In genomic region chr3:41202075-41202833, GRCh38 we compare ENCODE assay signal across 8 cellular contexts. TPM values are rescaled to one million over a fixed set of nuclear protein-coding genes. Genes with fewer than 3 reads are reported as not detected.
DNase-seq lines count a peak whose midpoint lies in the region; ATAC-seq and TF ChIP-seq lines count a peak whose summit lies in the region.

No MANE protein-coding gene starts in this region.

- DNase-seq in GM06990 (ENCODE audit: extremely low read depth, insufficient read length), result peak; percentile 14
- DNase-seq in NT2/D1 (ENCODE audit: low read depth, low spot score), result no peak
- no peak for DNase-seq in endodermal cell
- DNase-seq in ovary, result no peak
- DNase-seq in body of pancreas, result no peak
- DNase-seq in stimulated activated CD4-positive, alpha-beta T cell treated with anti-CD3 and anti-CD28 coated beads, Interleukin-15, amount 100 ng/mL, for 24 hours, result no peak
- DNase-seq in WERI-Rb-1, result no peak
- DNase-seq in HCEC 1CT, result no peak

- H3K4me3 ChIP-seq in GM06990 (replicated peaks; ENCODE audit: low read depth, low read length), result peak overlapping the region; percentile 31
- H3K4me3 ChIP-seq in NT2/D1 (ENCODE audit: insufficient read length, low read depth), result peak overlapping the region; percentile 90
- H3K4me3 ChIP-seq in endodermal cell (ENCODE audit: low read length), result peak overlapping the region; percentile 94
- H3K4me3 ChIP-seq in ovary, result peak overlapping the region; percentile 89
- H3K4me3 ChIP-seq in body of pancreas, result no peak overlapping the region
- H3K4me3 ChIP-seq in WERI-Rb-1 (ENCODE audit: low read depth, low read length), result no peak overlapping the region

- H3K4me1 ChIP-seq in NT2/D1 (ENCODE audit: insufficient read depth, insufficient read length) (no peaks in the 10 kb centered on the region), endodermal cell (ENCODE audit: control insufficient read depth, insufficient read depth, low read length) (peaks cover 22% of the 10 kb centered on the region), ovary (ENCODE audit: insufficient read depth) (peaks cover 2% of the 10 kb centered on the region), body of pancreas (peaks cover 59% of the 10 kb centered on the region)

- H3K27ac ChIP-seq in endodermal cell (ENCODE audit: low read depth, low read length) (peak overlapping the region; percentile 21), ovary (no peak overlapping the region), body of pancreas (peak overlapping the region in 2 of 4 donors; percentile 1 to 13), WERI-Rb-1 (no peak overlapping the region)

- H3K9me3 ChIP-seq in NT2/D1 (ENCODE audit: insufficient read depth, low read length) (no peaks in the 10 kb centered on the region), endodermal cell (ENCODE audit: control insufficient read depth, low read length) (no peaks in the 10 kb centered on the region), ovary (no peaks in the 10 kb centered on the region), body of pancreas (no peaks in the 10 kb centered on the region), WERI-Rb-1 (ENCODE audit: severe bottlenecking) (no peaks in the 10 kb centered on the region)

- ATAC-seq in body of pancreas, result no peak

- H3K36me3 ChIP-seq in GM06990 (ENCODE audit: control insufficient read depth, insufficient read depth, low read length), result no peaks in the 10 kb centered on the region
- peaks cover 13% of the 10 kb centered on the region for H3K36me3 ChIP-seq in NT2/D1 (ENCODE audit: insufficient read depth, insufficient read length, low read length)
- peaks cover 1% of the 10 kb centered on the region for H3K36me3 ChIP-seq in endodermal cell (ENCODE audit: control insufficient read depth, insufficient read depth, low read length)
- H3K36me3 ChIP-seq in ovary, result no peaks in the 10 kb centered on the region
- H3K36me3 ChIP-seq in body of pancreas (replicated peaks in 1 of 2; ENCODE audit: insufficient read depth in 1 of 2, low read depth in 2 of 2), result no peaks in the 10 kb centered on the region
- peaks cover 2% of the 10 kb centered on the region for H3K36me3 ChIP-seq in WERI-Rb-1

- no peaks in the 10 kb centered on the region for H3K9me3 Mint-ChIP-seq in endodermal cell

- TF ChIP-seq CTCF in GM06990 (IDR thresholded peaks at IDR 0.05; ENCODE audit: insufficient read depth, low read length, poor library complexity, severe bottlenecking) (no peak), endodermal cell (conservative IDR thresholded peaks at IDR 0.05) (no peak), ovary (IDR thresholded peaks at IDR 0.05) (no peak), body of pancreas (IDR thresholded peaks at IDR 0.05) (no peak), WERI-Rb-1 (IDR thresholded peaks at IDR 0.05; ENCODE audit: low read depth, low read length) (no peak)

- no peaks in the 10 kb centered on the region for H3K27me3 Mint-ChIP-seq in endodermal cell (ENCODE audit: insufficient read depth)

- H3K4me3 Mint-ChIP-seq in endodermal cell, result peak overlapping the region; percentile 89

- H3K9ac ChIP-seq in NT2/D1 (ENCODE audit: insufficient read length, low read depth), result peak overlapping the region; percentile 63
- H3K9ac ChIP-seq in endodermal cell (ENCODE audit: extremely low read depth, low read length, poor library complexity, severe bottlenecking), result peak overlapping the region; percentile 85

- no peak for TF ChIP-seq EP300 in ovary (IDR thresholded peaks at IDR 0.05)

- H3K36me3 Mint-ChIP-seq in endodermal cell (ENCODE audit: low read depth), result peaks cover 2% of the 10 kb centered on the region

- TF ChIP-seq POLR2A in ovary (IDR thresholded peaks at IDR 0.05) (no peak), body of pancreas (IDR thresholded peaks at IDR 0.05) (no peak)

- WGBS in endodermal cell (ENCODE audit: insufficient coverage in 1 of 2, insufficient read length in 1 of 2), 2 experiments, result 10 to 13% methylated on average over 5 of the region's 5 CpGs
- 7 to 17% (median 8%) methylated on average over 5 of the region's 5 CpGs for WGBS in ovary, 3 donors
- 28 to 33% methylated on average over 5 of the region's 5 CpGs for WGBS in body of pancreas, 2 donors

- peaks cover 56% of the 10 kb centered on the region for H3K4me1 Mint-ChIP-seq in endodermal cell

- H3K27ac Mint-ChIP-seq in endodermal cell, result no peak overlapping the region

- intact Hi-C loops in ovary (cut with DNase I) (loop anchor here in 2 of 4 donors (5.0 to 10.0 kb wide), 2 partner anchors 617 to 620 kb away; no protein-coding TSS in a partner anchor), body of pancreas (cut with DNase I) (loop anchor here (5.0 kb wide), 1 partner anchor 620 kb away; no protein-coding TSS in a partner anchor)

- H3K27me3 ChIP-seq in GM06990 (replicated peaks; ENCODE audit: control insufficient read depth, insufficient read depth, low read length) (no peaks in the 10 kb centered on the region), NT2/D1 (ENCODE audit: insufficient read depth, insufficient read length) (no peaks in the 10 kb centered on the region), endodermal cell (ENCODE audit: control insufficient read depth, insufficient read depth, low read length, poor library complexity, severe bottlenecking) (no peaks in the 10 kb centered on the region), ovary (no peaks in the 10 kb centered on the region), body of pancreas (no peaks in the 10 kb centered on the region), WERI-Rb-1 (ENCODE audit: insufficient read depth, low read depth, severe bottlenecking) (no peaks in the 10 kb centered on the region)

RNA-seq across cellular contexts. Expression of gene CTNNB1, which starts 2.9 kb away (rescaled TPM):
- total RNA-seq in endodermal cell, result 100 to 1,000 TPM; 420 to 534 TPM
- 492 TPM for polyA plus RNA-seq in endodermal cell (2013, experiment 1 of 2)
- 458 TPM for polyA plus RNA-seq in endodermal cell (2013, experiment 2 of 2)
- 100 to 1,000 TPM; 311 to 495 (median 405) TPM for total RNA-seq in ovary
- polyA plus RNA-seq in ovary, result 100 to 1,000 TPM; 169 to 193 TPM
- total RNA-seq in body of pancreas, result 100 to 1,000 TPM; 144 to 266 TPM

Comparison
In these comparisons a context has a peak if more than half of its experiments do, and no peak if none do; other contexts are left out.
1. H3K4me3 ChIP-seq: peak in GM06990 (single experiment), NT2/D1 (single experiment), endodermal cell (single experiment) and ovary (single experiment); none in body of pancreas (0 of 2) and WERI-Rb-1 (single experiment).